ENCODE assay signal across 8 cellular contexts in the genomic region with DNA sequence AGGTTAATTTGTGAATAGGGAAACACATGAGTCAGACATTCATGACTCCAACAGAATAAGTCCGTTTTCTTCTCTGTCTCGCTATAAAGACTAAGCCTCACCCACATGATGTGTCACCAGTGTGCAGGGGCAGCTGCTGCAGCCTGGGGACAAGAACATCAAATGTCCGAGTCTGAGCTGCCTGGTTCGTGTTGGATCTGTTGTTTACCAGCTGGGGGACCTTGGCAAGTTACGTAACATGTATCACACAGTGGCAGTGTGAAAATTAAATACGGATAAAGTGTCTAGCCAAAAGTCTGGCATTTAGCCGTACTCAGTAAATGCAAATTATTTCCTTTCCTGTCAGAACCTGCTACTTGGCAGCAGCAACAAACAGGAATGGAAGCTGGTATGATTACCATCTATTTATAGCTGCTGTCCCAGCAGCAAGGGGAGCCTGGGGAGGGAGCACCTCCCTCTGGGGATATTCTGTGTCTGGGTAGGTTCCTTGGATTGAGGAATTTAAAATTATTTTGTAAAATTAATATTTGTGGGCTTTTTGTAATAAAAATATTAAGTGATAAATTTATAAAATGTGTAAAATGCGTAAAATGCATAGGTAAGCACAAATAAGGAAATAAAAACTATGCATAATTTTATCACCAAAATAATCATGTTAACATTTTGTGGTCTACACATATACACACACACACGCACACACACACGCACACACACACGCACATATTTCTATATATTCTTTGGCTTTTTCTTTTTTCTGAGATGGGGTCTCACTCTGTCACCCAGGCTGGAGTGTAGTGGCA. TPM values are rescaled to one million over a fixed set of nuclear protein-coding genes. Genes with fewer than 3 reads are reported as not detected.
A peak's percentile ranks its signal among the peaks of the same experiment; 100 is the strongest.
DNase-seq lines count a peak whose midpoint lies in the region; ATAC-seq and TF ChIP-seq lines count a peak whose summit lies in the region.

No MANE protein-coding gene starts in this region.

- TF ChIP-seq POLR2A in stomach (IDR thresholded peaks at IDR 0.05) = no peak

- no peak overlapping the region for H3K4me3 Mint-ChIP-seq in stimulated activated memory B cell treated with anti-CD40 and anti-IgM and Interleukin-4, amounts not matched to agents 10 μg/mL and 1 μg/mL and 100 μg/mL, for 72 hours
- H3K4me3 Mint-ChIP-seq in immature natural killer cell = no peak overlapping the region

- no peaks in the 10 kb centered on the region for H3K9me3 Mint-ChIP-seq in stimulated activated memory B cell treated with anti-CD40 and anti-IgM and Interleukin-4, amounts not matched to agents 10 μg/mL and 1 μg/mL and 100 μg/mL, for 72 hours
- H3K9me3 Mint-ChIP-seq in immature natural killer cell = no peaks in the 10 kb centered on the region

- H3K36me3 Mint-ChIP-seq in stimulated activated memory B cell treated with anti-CD40 and anti-IgM and Interleukin-4, amounts not matched to agents 10 μg/mL and 1 μg/mL and 100 μg/mL, for 72 hours = no peaks in the 10 kb centered on the region
- H3K36me3 Mint-ChIP-seq in immature natural killer cell = peaks cover 0 to 5% (median 0%) of the 10 kb centered on the region in 3 donors

- H3K27ac ChIP-seq in right atrium auricular region (peak overlapping the region; percentile 69 to 74), stomach (peak overlapping the region; percentile 22 to 81 (median 57))

- H3K4me1 ChIP-seq in right atrium auricular region = peaks cover 0 to 21% of the 10 kb centered on the region in 2 donors
- H3K4me1 ChIP-seq in stomach = peaks cover 3 to 25% (median 16%) of the 10 kb centered on the region in 4 donors

- TF ChIP-seq CTCF in LNCaP clone FGC (IDR thresholded peaks at IDR 0.05; ENCODE audit: control insufficient read depth, extremely low read depth, insufficient read depth) = no peak
- TF ChIP-seq CTCF in right atrium auricular region (IDR thresholded peaks at IDR 0.05) = peak in 1 of 2 donors; percentile 17
- TF ChIP-seq CTCF in stomach (IDR thresholded peaks at IDR 0.05) = no peak
- TF ChIP-seq CTCF in GM10266 (IDR thresholded peaks at IDR 0.05; ENCODE audit: control insufficient read depth, insufficient read depth, low read depth, missing control alignments) = no peak

- no peak for TF ChIP-seq EP300 in stomach (IDR thresholded peaks at IDR 0.05)

- intact Hi-C loops in stomach (cut with DNase I; ENCODE audit: low total_unique reads) = no loop called here

- H3K9me3 ChIP-seq in right atrium auricular region (no peaks in the 10 kb centered on the region), stomach (no peaks in the 10 kb centered on the region)

- DNase-seq in LNCaP clone FGC (ENCODE audit: low read depth) (peak; percentile 72), anterior cingulate cortex (lab: John Stamatoyannopoulos, UW) (peak in 54 of 58 donors; percentile 5 to 87 (median 50)), right atrium auricular region (ENCODE audit: low spot score) (no peak), stomach (peak; percentile 51), RPMI8226 (no peak), immature natural killer cell (no peak), GM10266 (ENCODE audit: extremely low spot score) (no peak)

- H3K27me3 Mint-ChIP-seq in stimulated activated memory B cell treated with anti-CD40 and anti-IgM and Interleukin-4, amounts not matched to agents 10 μg/mL and 1 μg/mL and 100 μg/mL, for 72 hours = peaks cover 33% of the 10 kb centered on the region
- peaks cover 6 to 15% (median 12%) of the 10 kb centered on the region in 3 donors for H3K27me3 Mint-ChIP-seq in immature natural killer cell (ENCODE audit: low read depth in 3 of 3)

- no peak for ATAC-seq in stimulated activated memory B cell treated with anti-CD40 and anti-IgM and Interleukin-4, amounts not matched to agents 10 μg/mL and 1 μg/mL and 100 μg/mL, for 72 hours

- H3K27me3 ChIP-seq in right atrium auricular region (no peaks in the 10 kb centered on the region), stomach (peaks cover 0 to 4% (median 0%) of the 10 kb centered on the region in 3 donors)

- H3K4me3 ChIP-seq in LNCaP clone FGC (ENCODE audit: low read depth, low read length) (no peak overlapping the region), right atrium auricular region (peak overlapping the region in 1 of 2 donors; percentile 24), stomach (peak overlapping the region in 1 of 4 donors; percentile 11)

- no peak overlapping the region for H3K27ac Mint-ChIP-seq in stimulated activated memory B cell treated with anti-CD40 and anti-IgM and Interleukin-4, amounts not matched to agents 10 μg/mL and 1 μg/mL and 100 μg/mL, for 72 hours
- no peak overlapping the region for H3K27ac Mint-ChIP-seq in immature natural killer cell

- peaks cover 8% of the 10 kb centered on the region for H3K4me1 Mint-ChIP-seq in stimulated activated memory B cell treated with anti-CD40 and anti-IgM and Interleukin-4, amounts not matched to agents 10 μg/mL and 1 μg/mL and 100 μg/mL, for 72 hours
- peaks cover 8 to 16% of the 10 kb centered on the region in 2 donors for H3K4me1 Mint-ChIP-seq in immature natural killer cell

- H3K36me3 ChIP-seq in right atrium auricular region = no peaks in the 10 kb centered on the region
- H3K36me3 ChIP-seq in stomach = no peaks in the 10 kb centered on the region

- WGBS in stomach, 5 donors = 23 to 39% (median 25%) methylated on average over 11 of the region's 11 CpGs

RNA-seq across cellular contexts. Expression of a gene that starts 1.3 kb away (rescaled TPM):
- total RNA-seq in right atrium auricular region (not detected), stomach (not detected)
- polyA plus RNA-seq in stomach (not detected), immature natural killer cell (not detected)

RNA-seq across cellular contexts. Expression of a gene that starts 4.8 kb away (rescaled TPM):
- 1 to 10 TPM; 7.9 TPM for total RNA-seq in right atrium auricular region
- total RNA-seq in stomach = 10 to 100 TPM in 1 of 5 donors, 1 to 10 TPM in 3, under 1 TPM in 1; 0.58 to 22.0 (median 9.6) TPM
- polyA plus RNA-seq in stomach = 1 to 10 TPM; 4.7 to 5.9 (median 5.8) TPM
- polyA plus RNA-seq in immature natural killer cell = 10 to 100 TPM in 2 of 3 donors, 1 to 10 TPM in 1; 9.2 to 13.7 (median 10.1) TPM

Comparison
In these comparisons a context has a peak if more than half of its experiments do, and no peak if none do; other contexts are left out.
1. DNase-seq: peak in LNCaP clone FGC (single experiment), anterior cingulate cortex (54 of 58) and stomach (single experiment); none in right atrium auricular region (single experiment), RPMI8226 (single experiment), immature natural killer cell (0 of 3) and GM10266 (single experiment).